Comparison of ENCODE assay signal across 27 cellular contexts in the genomic region with DNA sequence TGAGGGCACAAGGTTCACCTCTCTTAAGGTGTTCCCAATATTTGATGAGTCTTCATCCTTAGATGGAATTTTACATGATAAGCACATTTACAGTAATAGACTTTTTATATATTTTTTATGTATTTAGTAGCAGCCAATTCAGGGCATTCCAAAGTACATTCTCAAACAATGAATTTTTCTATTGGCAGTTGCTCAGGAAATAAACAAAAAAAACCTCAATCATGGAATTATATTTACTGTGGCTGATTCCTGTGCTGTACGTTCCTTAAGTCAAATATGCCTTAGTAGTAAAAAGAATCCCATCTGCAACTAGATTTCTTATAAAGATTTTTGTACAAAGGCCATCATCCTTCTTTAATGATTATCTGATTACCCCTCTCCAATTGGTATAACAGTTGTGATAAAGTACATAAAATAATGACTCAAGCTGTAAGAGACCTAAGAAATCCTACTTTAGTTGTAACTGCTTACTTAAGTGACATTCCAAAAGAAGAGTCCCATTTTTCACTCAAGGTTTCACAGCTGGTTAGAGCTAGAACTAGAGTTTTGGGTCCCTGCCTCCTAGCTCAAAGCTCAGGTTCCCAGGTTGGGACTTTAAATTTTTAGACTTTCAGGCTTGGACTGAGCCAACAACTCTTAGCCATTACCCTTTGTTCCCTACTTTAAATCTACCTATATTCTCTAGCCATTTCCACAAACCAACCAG.
DNase-seq lines count a peak whose midpoint lies in the region; ATAC-seq and TF ChIP-seq lines count a peak whose summit lies in the region.
"Had no signal": no experiment of that assay in that cellular context is flagged by ENCODE, and none has a peak within 500 bp of the region (broad histone marks: within the 10 kb centered on the region; RNA-seq: fewer than 3 reads in every experiment).

No MANE protein-coding gene starts in this region.

- no peak for TF ChIP-seq POLR2A in transverse colon (IDR thresholded peaks at IDR 0.05)

- in situ Hi-C loops in GM23248 (cut with MboI) (no loop called here), transverse colon (cut with MboI; ENCODE audit: low pct_ligation_motif_present in 1 of 4, low pct_unique_long_range_greater_than_20kb in 1 of 4, low sequenced_read_pairs in 3 of 4) (no loop called here)

- 19 to 23% methylated on average over 1 of the region's 1 CpG for WGBS in GM23248 (ENCODE audit: low coverage in 1 of 2, low lambda C conversion rate in 2 of 2, missing lambda C conversion rate in 2 of 2), 2 experiments
- whole genome bisulfite sequencing in transverse colon (ENCODE audit: low coverage in 1 of 2), 2 donors = 21 to 40% methylated on average over 1 of the region's 1 CpG

- H3K4me1 ChIP-seq in GM23248 (ENCODE audit: insufficient read depth) (peaks cover 11% of the 10 kb centered on the region), SJSA1 (replicated peaks) (peaks cover 14% of the 10 kb centered on the region), fibroblast of lung (ENCODE audit: control insufficient read depth, extremely low read depth, insufficient read depth, low read length) (no peaks in the 10 kb centered on the region), transverse colon (peaks cover 0 to 51% (median 31%) of the 10 kb centered on the region in 4 donors)
- H3K4me1 ChIP-seq: foreskin keratinocyte, heart left ventricle, sigmoid colon had no signal

- CTCF ChIA-PET in CD4-positive, alpha-beta T cell (lab: Charles Lee) = no interaction called here

- no peak for ATAC-seq in CD4-positive, alpha-beta T cell (ENCODE audit: poor library complexity)
- ATAC-seq: activated T-helper 17 cell treated with anti-CD3 and anti-CD28 coated beads, Interleukin-2, amount 50 U/mL, for 72 hours; foreskin keratinocyte; heart left ventricle had no signal

- H3K36me3 ChIP-seq in GM23248 (ENCODE audit: low read depth) (no peaks in the 10 kb centered on the region), SJSA1 (no peaks in the 10 kb centered on the region), fibroblast of lung (ENCODE audit: control insufficient read depth, insufficient read depth, low read length) (no peaks in the 10 kb centered on the region), transverse colon (no peaks in the 10 kb centered on the region)
- H3K36me3 ChIP-seq: heart left ventricle, Peyer's patch, sigmoid colon had no signal

- H3K27me3 ChIP-seq in GM23248 (replicated peaks; ENCODE audit: insufficient read depth) = peaks cover 4% of the 10 kb centered on the region; the same call in 1 of the 2 replicates
- H3K27me3 ChIP-seq in SJSA1 (replicated peaks) = no peaks in the 10 kb centered on the region
- H3K27me3 ChIP-seq in fibroblast of lung (ENCODE audit: control insufficient read depth, insufficient read depth, low read length) = peaks cover 2% of the 10 kb centered on the region
- H3K27me3 ChIP-seq in transverse colon = no peaks in the 10 kb centered on the region
- peaks cover 12% of the 10 kb centered on the region for H3K27me3 ChIP-seq in CD4-positive, alpha-beta T cell (ENCODE audit: control insufficient read depth, insufficient read depth, low read length)
- H3K27me3 ChIP-seq: foreskin keratinocyte, heart left ventricle, Peyer's patch, sigmoid colon had no signal

- H3K27ac ChIP-seq in GM23248 (no peak overlapping the region), SJSA1 (peak overlapping the region; percentile 23), fibroblast of lung (ENCODE audit: insufficient read depth, low read length) (no peak overlapping the region), transverse colon (peak overlapping the region; percentile 21 to 89 (median 55))
- H3K27ac ChIP-seq in CD4-positive, alpha-beta T cell (ENCODE audit: low read depth, low read length) = no peak overlapping the region
- H3K27ac ChIP-seq: foreskin keratinocyte, heart left ventricle, sigmoid colon had no signal

- H2AFZ ChIP-seq in GM23248 (0 out of 2 replicates have a peak overlapping the region, but pooled peaks have one; percentile 1), fibroblast of lung (ENCODE audit: low read length) (no peak overlapping the region)

- peak overlapping the region; percentile 29 for H3K4me2 ChIP-seq in GM23248 (ENCODE audit: unreplicated experiment)
- H3K4me2 ChIP-seq in fibroblast of lung (ENCODE audit: extremely low read depth, insufficient read depth, low read length) = peak overlapping the region; percentile 25

- no peaks in the 10 kb centered on the region for H3K79me2 ChIP-seq in GM23248 (ENCODE audit: insufficient read depth)
- H3K79me2 ChIP-seq in fibroblast of lung (ENCODE audit: control insufficient read depth, insufficient read depth, low read length) = no peaks in the 10 kb centered on the region

- 0 out of 2 replicates have a peak, but pooled peaks cover 4% of the 10 kb centered on the region for H3F3A ChIP-seq in GM23248 (ENCODE audit: insufficient read depth)

- H3K4me1 Mint-ChIP-seq in CD4-positive, alpha-beta T cell (ENCODE audit: low read depth) = peaks cover 11% of the 10 kb centered on the region
- H3K4me1 Mint-ChIP-seq: activated naive CD4-positive, alpha-beta T cell treated with anti-CD3 and anti-CD28 coated beads, Interleukin-2, amount 10 ng/mL, durations not matched to agents 7 days and 5 days; activated T-helper 17 cell treated with anti-CD3 and anti-CD28 coated beads, Interleukin-2, amount 50 U/mL, for 72 hours had no signal

- peaks cover 61% of the 10 kb centered on the region for H3K27me3 Mint-ChIP-seq in CD4-positive, alpha-beta T cell
- H3K27me3 Mint-ChIP-seq: activated naive CD4-positive, alpha-beta T cell treated with anti-CD3 and anti-CD28 coated beads, Interleukin-2, amount 10 ng/mL, durations not matched to agents 7 days and 5 days; type B pancreatic cell had no signal

- no peaks in the 10 kb centered on the region for H3K9me3 Mint-ChIP-seq in CD4-positive, alpha-beta T cell
- H3K9me3 Mint-ChIP-seq: activated naive CD4-positive, alpha-beta T cell treated with anti-CD3 and anti-CD28 coated beads, Interleukin-2, amount 10 ng/mL, durations not matched to agents 7 days and 5 days; activated T-helper 17 cell treated with anti-CD3 and anti-CD28 coated beads, Interleukin-2, amount 50 U/mL, for 72 hours; H9; naive B cell; type B pancreatic cell had no signal

- intact Hi-C loops in transverse colon (cut with DNase I; ENCODE audit: low total_unique reads) = no loop called here
- intact Hi-C loops in CD4-positive, alpha-beta T cell (cut with DNase I, micrococcal nuclease) = no loop called here

- TF ChIP-seq CTCF in fibroblast of lung (conservative IDR thresholded peaks at IDR 0.05 in 1 of 2, IDR thresholded peaks at IDR 0.05 in 1 of 2; ENCODE audit: low read depth in 1 of 2, low read length in 2 of 2) (no peak), transverse colon (IDR thresholded peaks at IDR 0.05) (no peak)
- no peak for TF ChIP-seq CTCF in CD4-positive, alpha-beta T cell (IDR thresholded peaks at IDR 0.05)

- H3K36me3 Mint-ChIP-seq in CD4-positive, alpha-beta T cell (ENCODE audit: low read depth) = no peaks in the 10 kb centered on the region
- H3K36me3 Mint-ChIP-seq: activated naive CD4-positive, alpha-beta T cell treated with anti-CD3 and anti-CD28 coated beads, Interleukin-2, amount 10 ng/mL, durations not matched to agents 7 days and 5 days; naive B cell; type B pancreatic cell had no signal

- H4K20me1 ChIP-seq in GM23248 (ENCODE audit: insufficient read depth) = no peaks in the 10 kb centered on the region
- H4K20me1 ChIP-seq in fibroblast of lung (ENCODE audit: control insufficient read depth, extremely low read depth, insufficient read depth, low read length) = no peaks in the 10 kb centered on the region

- DNase-seq in GM23248 (peak; percentile 51), SJSA1 (ENCODE audit: low read depth in 1 of 2, low spot score in 2 of 2) (peak in 1 of 2 experiments; percentile 33), fibroblast of lung (ENCODE audit: low read depth in 2 of 2) (peak; percentile 11 to 44), transverse colon (no peak), NCI-H146 (lab: John Stamatoyannopoulos, UW) (no peak)
- DNase-seq in stimulated activated CD4-positive, alpha-beta T cell treated with anti-CD3 and anti-CD28 coated beads, Interleukin-4, amount 100 ng/mL, for 24 hours = no peak
- DNase-seq in CD4-positive, alpha-beta T cell = no peak
- DNase-seq: activated CD4-positive, alpha-beta T cell treated with anti-CD3 and anti-CD28 coated beads for 4 hours; activated naive CD4-positive, alpha-beta T cell treated with anti-CD3 and anti-CD28 coated beads, Interleukin-2, amount 10 ng/mL, durations not matched to agents 7 days and 5 days; amniotic stem cell; DND-41; effector memory CD4-positive, alpha-beta T cell; foreskin keratinocyte; H9; heart left ventricle; naive B cell; NCI-H1417 treated with DMSO at 0.1 percent for 48 hours; NCI-H2081; NCI-H526; nucleus accumbens; Peyer's patch; SHP77; sigmoid colon; stimulated activated CD4-positive, alpha-beta T cell treated with anti-CD3 and anti-CD28 coated beads, Interleukin-4, amount 100 ng/mL, for 4 hours; SW 1271 had no signal

- no peak overlapping the region for H3K27ac Mint-ChIP-seq in CD4-positive, alpha-beta T cell
- H3K27ac Mint-ChIP-seq: activated naive CD4-positive, alpha-beta T cell treated with anti-CD3 and anti-CD28 coated beads, Interleukin-2, amount 10 ng/mL, durations not matched to agents 7 days and 5 days; activated T-helper 17 cell treated with anti-CD3 and anti-CD28 coated beads, Interleukin-2, amount 50 U/mL, for 72 hours; H9; naive B cell; type B pancreatic cell had no signal

- no peak overlapping the region for H3K4me3 Mint-ChIP-seq in CD4-positive, alpha-beta T cell
- H3K4me3 Mint-ChIP-seq: activated naive CD4-positive, alpha-beta T cell treated with anti-CD3 and anti-CD28 coated beads, Interleukin-2, amount 10 ng/mL, durations not matched to agents 7 days and 5 days; activated T-helper 17 cell treated with anti-CD3 and anti-CD28 coated beads, Interleukin-2, amount 50 U/mL, for 72 hours; H9; naive B cell; type B pancreatic cell had no signal

- no peak overlapping the region for H3K4me3 ChIP-seq in GM23248
- no peak overlapping the region for H3K4me3 ChIP-seq in SJSA1
- no peak overlapping the region for H3K4me3 ChIP-seq in fibroblast of lung (replicated peaks in 1 of 4; ENCODE audit: control extremely low read depth in 1 of 4, insufficient read depth in 1 of 4, low read depth in 3 of 4, low read length in 4 of 4)
- H3K4me3 ChIP-seq in transverse colon = no peak overlapping the region
- H3K4me3 ChIP-seq: heart left ventricle, Peyer's patch, sigmoid colon had no signal

- H3K9me3 ChIP-seq in GM23248 (ENCODE audit: low read depth) = no peaks in the 10 kb centered on the region
- no peaks in the 10 kb centered on the region for H3K9me3 ChIP-seq in SJSA1 (replicated peaks)
- no peaks in the 10 kb centered on the region for H3K9me3 ChIP-seq in fibroblast of lung (ENCODE audit: control insufficient read depth, insufficient read depth, low read depth, low read length)
- no peaks in the 10 kb centered on the region for H3K9me3 ChIP-seq in transverse colon
- H3K9me3 ChIP-seq in CD4-positive, alpha-beta T cell (ENCODE audit: control insufficient read depth, low read length) = no peaks in the 10 kb centered on the region
- H3K9me3 ChIP-seq: heart left ventricle, Peyer's patch, sigmoid colon had no signal

- POLR2A ChIA-PET in CD4-positive, alpha-beta T cell (lab: Charles Lee) = no interaction called here

- H3K9me2 ChIP-seq in GM23248 (ENCODE audit: insufficient read depth) = no peaks in the 10 kb centered on the region

- no peak for TF ChIP-seq EP300 in transverse colon (IDR thresholded peaks at IDR 0.05; ENCODE audit: low read depth)

- no peak overlapping the region for H3K9ac ChIP-seq in GM23248
- no peak overlapping the region for H3K9ac ChIP-seq in fibroblast of lung (ENCODE audit: insufficient read depth, low read length)

Comparison
In these comparisons a context has a peak if more than half of its experiments do, and no peak if none do; other contexts are left out.
1. DNase-seq: peak in GM23248 (single experiment) and fibroblast of lung (2 of 2); none in transverse colon (single experiment), stimulated activated CD4-positive, alpha-beta T cell treated with anti-CD3 and anti-CD28 coated beads, Interleukin-4, amount 100 ng/mL, for 24 hours (single experiment), NCI-H146 (single experiment) and CD4-positive, alpha-beta T cell (0 of 10).
2. H3K27ac ChIP-seq: peak in SJSA1 (single experiment) and transverse colon (4 of 4); none in GM23248 (single experiment), fibroblast of lung (single experiment) and CD4-positive, alpha-beta T cell (single experiment).